In the genomic region with DNA sequence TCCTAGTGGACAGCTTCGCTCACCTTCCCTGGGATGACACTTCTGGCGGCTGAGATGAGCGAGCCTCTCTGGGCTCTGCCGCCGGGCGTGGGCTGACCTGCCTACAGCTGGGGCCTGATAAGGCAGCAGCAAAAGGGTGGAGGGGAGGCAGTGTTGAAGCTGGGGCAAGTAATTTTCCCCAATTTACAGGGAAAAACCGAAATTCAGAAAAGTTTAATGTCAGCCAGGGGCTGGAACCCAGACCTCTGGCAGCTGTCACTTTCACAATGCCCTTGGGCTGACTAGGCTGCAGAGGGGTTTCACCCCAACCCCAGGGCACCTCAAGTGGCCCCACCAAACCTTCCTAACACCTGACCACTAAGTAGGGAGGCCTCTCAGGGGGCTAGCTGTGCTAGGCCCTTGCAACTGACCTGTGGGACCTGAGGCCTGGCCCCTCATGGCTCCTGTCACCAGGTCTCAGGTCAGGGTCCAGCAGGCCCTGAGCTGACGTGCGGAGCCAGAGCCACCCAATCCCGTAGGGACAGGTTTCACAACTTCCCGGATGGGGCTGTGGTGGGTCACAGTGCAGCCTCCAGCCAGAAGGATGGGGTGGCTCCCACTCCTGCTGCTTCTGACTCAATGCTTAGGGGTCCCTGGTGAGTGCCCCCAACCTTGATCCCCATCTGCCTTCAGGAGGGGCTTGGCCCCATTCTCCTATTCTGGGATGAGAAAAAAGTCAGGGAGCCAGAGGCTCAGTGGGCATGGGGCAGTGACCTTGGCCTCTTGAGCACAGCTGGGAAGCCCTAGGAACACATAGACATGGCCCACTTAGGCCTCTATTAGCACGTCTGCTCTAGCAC, we compare ENCODE assay signal across 8 cellular contexts.
DNase-seq lines count a peak whose midpoint lies in the region; ATAC-seq and TF ChIP-seq lines count a peak whose summit lies in the region.
"Not testable (repeated sequence)": the region's sequence is repeated elsewhere in the genome, so short reads cannot be mapped to it uniquely, and the experiment has no call there.

No MANE protein-coding gene starts in this region.

- DNase-seq in brain microvascular endothelial cell: not testable (repeated sequence)
- DNase-seq in head of caudate nucleus: peak in 32 of 42 donors; percentile 1 to 58 (median 24)
- peak; percentile 54 for DNase-seq in stimulated activated CD8-positive, alpha-beta memory T cell treated with anti-CD3 and anti-CD28 coated beads, Interleukin-4, amount 100 ng/mL, for 48 hours

- H3K4me1 ChIP-seq in mucosa of rectum (ENCODE audit: control insufficient read depth in 2 of 2, insufficient read depth in 2 of 2, low read length in 2 of 2): peaks cover 25 to 31% of the 10 kb centered on the region in 2 donors

- H3K4me3 ChIP-seq in brain microvascular endothelial cell (ENCODE audit: low read depth, low read length) (peak overlapping the region; percentile 97), mucosa of rectum (ENCODE audit: low read length in 2 of 2) (peak overlapping the region; percentile 86 to 90)

- intact Hi-C loops in head of caudate nucleus (cut with DNase I): loop anchor here (10.0 kb wide), 1 partner anchor 270 kb away; no protein-coding TSS in a partner anchor

- H3K36me3 ChIP-seq in brain microvascular endothelial cell (replicated peaks); mucosa of rectum (ENCODE audit: control insufficient read depth in 2 of 2, insufficient read depth in 2 of 2, low read length in 2 of 2): not testable (repeated sequence)

- peak overlapping the region; percentile 76 to 85 for H3K9ac ChIP-seq in mucosa of rectum (ENCODE audit: low read depth in 1 of 2, low read length in 2 of 2)

- ATAC-seq in GM21381 (IDR thresholded peaks at IDR 0.05; ENCODE audit: unreplicated experiment): peak; percentile 7
- peak; percentile 19 for ATAC-seq in HG03520 (IDR thresholded peaks at IDR 0.05; ENCODE audit: unreplicated experiment)

- not testable (repeated sequence) for H3K9me3 ChIP-seq in mucosa of rectum (ENCODE audit: control insufficient read depth in 2 of 2, low read length in 2 of 2)

- in situ Hi-C loops in brain microvascular endothelial cell (cut with HindIII; ENCODE audit: low pct_ligation_motif_present, low sequenced_read_pairs): not testable (repeated sequence)

- TF ChIP-seq CTCF in C4-2B (conservative IDR thresholded peaks at IDR 0.05); VCaP (conservative IDR thresholded peaks at IDR 0.05); brain microvascular endothelial cell (IDR thresholded peaks at IDR 0.05; ENCODE audit: low read depth, low read length, missing control alignments): not testable (repeated sequence)

- H3K27ac ChIP-seq in C4-2B: peak overlapping the region; percentile 82
- peak overlapping the region; percentile 88 for H3K27ac ChIP-seq in VCaP
- not testable (repeated sequence) for H3K27ac ChIP-seq in brain microvascular endothelial cell
- H3K27ac ChIP-seq in mucosa of rectum (ENCODE audit: low read depth in 2 of 2, low read length in 2 of 2): peak overlapping the region; percentile 50 to 80

- H3K27me3 ChIP-seq in brain microvascular endothelial cell (replicated peaks); mucosa of rectum (ENCODE audit: control insufficient read depth in 2 of 2, insufficient read depth in 2 of 2, low read length in 2 of 2): not testable (repeated sequence)
